ENCODE assay signal across 9 cellular contexts in genomic region chr1:21574464-21575151, GRCh38.
DNase-seq lines count a peak whose midpoint lies in the region; ATAC-seq, FAIRE-seq and TF ChIP-seq lines count a peak whose summit lies in the region.
"Had no signal": no experiment of that assay in that cellular context is flagged by ENCODE, and none has a peak within 500 bp of the region (broad histone marks: within the 10 kb centered on the region; RNA-seq: fewer than 3 reads in every experiment).

No MANE protein-coding gene starts in this region.

- no peak for ATAC-seq in HG03521 (IDR thresholded peaks at IDR 0.05; ENCODE audit: unreplicated experiment)

- H3K4me1 ChIP-seq in neutrophil (ENCODE audit: control insufficient read depth in 1 of 2, insufficient read depth in 1 of 2, low read depth in 1 of 2, low read length in 1 of 2): peaks cover 27 to 29% of the 10 kb centered on the region in 2 experiments

- TF ChIP-seq CTCF in fibroblast of mammary gland (conservative IDR thresholded peaks at IDR 0.05; ENCODE audit: control insufficient read depth, insufficient read depth, low read depth, low read length) (no peak), neutrophil (IDR thresholded peaks at IDR 0.05) (no peak)

- H3K36me3 ChIP-seq in neutrophil: peaks cover 30% of the 10 kb centered on the region

- H3K27me3 ChIP-seq in neutrophil: no peaks in the 10 kb centered on the region

- DNase-seq in DMS153 (lab: John Stamatoyannopoulos, UW) (peak; percentile 77), NCI-H69 (lab: John Stamatoyannopoulos, UW) (peak; percentile 93), fibroblast of mammary gland (ENCODE audit: low read depth) (peak; percentile 77), GM12892 (ENCODE audit: insufficient read length) (no peak), SIG-M5 treated with dmso at 0.1 percent for 504 hours (lab: John Stamatoyannopoulos, UW; ENCODE audit: unreplicated experiment) (no peak), HCEC 1CT (no peak)

- H3K27ac ChIP-seq in neutrophil: peak overlapping the region; percentile 54
- H3K27ac ChIP-seq: SK-N-MC had no signal

- TF ChIP-seq POLR2A in GM12892 (IDR thresholded peaks at IDR 0.05; ENCODE audit: low read depth, low read length): no peak

- no peaks in the 10 kb centered on the region for H3K9me3 ChIP-seq in neutrophil

- no peak for FAIRE-seq in GM12892 (lab: Jason Lieb, UNC)

- no peak overlapping the region for H3K4me3 ChIP-seq in fibroblast of mammary gland (ENCODE audit: control insufficient read depth, low read depth, low read length)
- peak overlapping the region in 1 of 2 experiments; percentile 33 for H3K4me3 ChIP-seq in neutrophil (ENCODE audit: low read depth in 1 of 2, low read length in 1 of 2)
- H3K4me3 ChIP-seq: SK-N-MC had no signal

Comparison
In these comparisons a context has a peak if more than half of its experiments do, and no peak if none do; other contexts are left out.
1. DNase-seq: peak in DMS153 (single experiment), NCI-H69 (single experiment) and fibroblast of mammary gland (single experiment); none in GM12892 (single experiment), SIG-M5 treated with dmso at 0.1 percent for 504 hours (single experiment) and HCEC 1CT (single experiment).